In genomic region chr15:44519537-44519936, GRCh38 we compare ENCODE assay signal across 15 cellular contexts.
"Had no signal": no experiment of that assay in that cellular context is flagged by ENCODE, and none has a peak within 500 bp of the region (broad histone marks: within the 10 kb centered on the region; RNA-seq: fewer than 3 reads in every experiment).

No MANE protein-coding gene starts in this region.

- H3K4me1 Mint-ChIP-seq: activated naive CD8-positive, alpha-beta T cell treated with anti-CD3 and anti-CD28 coated beads for 36 hours; endodermal cell; nephron progenitor cell; stimulated activated memory B cell treated with anti-CD40 and anti-IgM and Interleukin-4, amounts not matched to agents 10 μg/mL and 1 μg/mL and 100 μg/mL, for 72 hours had no signal

- H3K9me3 Mint-ChIP-seq: activated naive CD8-positive, alpha-beta T cell treated with anti-CD3 and anti-CD28 coated beads for 36 hours; activated T-helper 17 cell treated with anti-CD3 and anti-CD28 coated beads, Interleukin-2, amount 50 U/mL, for 72 hours; endodermal cell; nephron progenitor cell; stimulated activated memory B cell treated with anti-CD40 and anti-IgM and Interleukin-4, amounts not matched to agents 10 μg/mL and 1 μg/mL and 100 μg/mL, for 72 hours; type B pancreatic cell had no signal

- H3K4me3 Mint-ChIP-seq: activated CD8-positive, alpha-beta T cell treated with anti-CD3 and anti-CD28 coated beads, Interleukin-2, amount 10 ng/mL, durations not matched to agents 7 days and 5 days; activated naive CD8-positive, alpha-beta T cell treated with anti-CD3 and anti-CD28 coated beads for 36 hours; activated T-helper 17 cell treated with anti-CD3 and anti-CD28 coated beads, Interleukin-2, amount 50 U/mL, for 72 hours; endodermal cell; nephron progenitor cell; stimulated activated memory B cell treated with anti-CD40 and anti-IgM and Interleukin-4, amounts not matched to agents 10 μg/mL and 1 μg/mL and 100 μg/mL, for 72 hours; type B pancreatic cell had no signal

- ATAC-seq: activated CD8-positive, alpha-beta T cell treated with anti-CD3 and anti-CD28 coated beads, Interleukin-2, amount 10 ng/mL, durations not matched to agents 7 days and 5 days; activated T-helper 17 cell treated with anti-CD3 and anti-CD28 coated beads, Interleukin-2, amount 50 U/mL, for 72 hours; left ventricle myocardium superior; stimulated activated memory B cell treated with anti-CD40 and anti-IgM and Interleukin-4, amounts not matched to agents 10 μg/mL and 1 μg/mL and 100 μg/mL, for 72 hours had no signal

- H3K27me3 Mint-ChIP-seq: activated naive CD8-positive, alpha-beta T cell treated with anti-CD3 and anti-CD28 coated beads for 36 hours; activated T-helper 17 cell treated with anti-CD3 and anti-CD28 coated beads, Interleukin-2, amount 50 U/mL, for 72 hours; stimulated activated memory B cell treated with anti-CD40 and anti-IgM and Interleukin-4, amounts not matched to agents 10 μg/mL and 1 μg/mL and 100 μg/mL, for 72 hours; type B pancreatic cell had no signal

- DNase-seq: activated CD4-positive, alpha-beta T cell treated with anti-CD3 and anti-CD28 coated beads for 48 hours; activated CD8-positive, alpha-beta T cell treated with anti-CD3 and anti-CD28 coated beads, Interleukin-2, amount 10 ng/mL, durations not matched to agents 7 days and 5 days; activated naive CD8-positive, alpha-beta T cell treated with anti-CD3 and anti-CD28 coated beads for 36 hours; endodermal cell; foreskin fibroblast; left ventricle myocardium superior; mesenchymal stem cell; nephron progenitor cell; posterior cingulate gyrus; sigmoid colon; stimulated activated CD4-positive, alpha-beta T cell treated with anti-CD3 and anti-CD28 coated beads, Interleukin-15, amount 100 ng/mL, for 24 hours; T-helper 2 cell had no signal

- H3K27ac Mint-ChIP-seq: activated CD8-positive, alpha-beta T cell treated with anti-CD3 and anti-CD28 coated beads, Interleukin-2, amount 10 ng/mL, durations not matched to agents 7 days and 5 days; activated naive CD8-positive, alpha-beta T cell treated with anti-CD3 and anti-CD28 coated beads for 36 hours; activated T-helper 17 cell treated with anti-CD3 and anti-CD28 coated beads, Interleukin-2, amount 50 U/mL, for 72 hours; endodermal cell; nephron progenitor cell; stimulated activated memory B cell treated with anti-CD40 and anti-IgM and Interleukin-4, amounts not matched to agents 10 μg/mL and 1 μg/mL and 100 μg/mL, for 72 hours; type B pancreatic cell had no signal
